In the genomic region with DNA sequence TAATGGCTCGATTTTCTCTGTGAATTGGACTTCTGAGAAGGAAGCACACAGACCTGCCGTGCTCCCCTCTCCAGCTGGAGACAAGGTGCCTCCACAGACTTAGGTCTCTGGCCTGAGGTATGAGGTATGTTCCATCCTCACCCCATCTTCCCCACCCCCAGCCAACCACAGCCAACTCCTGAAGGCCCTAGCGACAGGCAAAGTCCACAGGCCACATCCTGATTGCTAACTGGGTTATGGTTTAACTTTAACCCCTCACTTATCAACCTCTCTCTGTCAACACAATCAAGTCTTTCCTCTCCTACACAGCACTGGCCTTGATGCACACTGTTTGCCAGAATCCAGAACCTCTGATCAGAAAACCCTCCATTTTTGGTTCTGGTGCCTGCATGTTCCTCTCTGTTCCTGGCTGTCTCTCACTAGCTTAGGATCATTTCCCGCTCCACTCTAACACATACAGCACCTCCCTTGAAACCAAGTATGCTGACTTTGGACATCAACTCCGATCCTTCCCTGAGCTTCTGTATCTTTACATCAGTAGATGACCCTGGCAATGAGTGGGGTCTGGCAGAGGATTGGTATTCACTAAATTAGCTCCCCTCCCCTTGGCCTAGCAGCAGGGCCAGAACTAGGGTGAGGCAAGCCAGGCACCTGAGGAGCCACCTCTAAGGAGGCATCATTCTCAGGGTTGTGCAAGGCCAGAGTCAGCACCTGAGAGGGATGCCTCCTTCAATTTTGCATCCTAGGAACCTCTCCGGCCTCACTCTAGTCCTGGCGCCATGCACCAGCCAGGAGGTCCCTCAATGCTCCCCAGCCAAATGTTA, we compare ENCODE assay signal across 11 cellular contexts. TPM values are rescaled to one million over a fixed set of nuclear protein-coding genes. Genes with fewer than 3 reads are reported as not detected.
DNase-seq lines count a peak whose midpoint lies in the region; ATAC-seq lines count a peak whose summit lies in the region.
"Had no signal": no experiment of that assay in that cellular context is flagged by ENCODE, and none has a peak within 500 bp of the region (broad histone marks: within the 10 kb centered on the region; RNA-seq: fewer than 3 reads in every experiment).

No MANE protein-coding gene starts in this region.

- ATAC-seq in GM21381 (IDR thresholded peaks at IDR 0.05; ENCODE audit: unreplicated experiment), result peak; percentile 53
- no peak for ATAC-seq in HG02973 (IDR thresholded peaks at IDR 0.05; ENCODE audit: unreplicated experiment)

- H3K27ac Mint-ChIP-seq in T-helper 2 cell treated with Interferon-gamma antibody and Interleukin-4, amounts not matched to agents 5 μg/mL and 100 μg/mL, for 36 hours, result no peak overlapping the region
- H3K27ac Mint-ChIP-seq in activated naive CD8-positive, alpha-beta T cell treated with anti-CD3 and anti-CD28 coated beads for 36 hours, result no peak overlapping the region
- H3K27ac Mint-ChIP-seq: memory B cell had no signal

- peak; percentile 78 for DNase-seq in T-helper 2 cell treated with Interferon-gamma antibody and Interleukin-4, amounts not matched to agents 5 μg/mL and 100 μg/mL, for 36 hours (ENCODE audit: low spot score)
- peak; percentile 67 for DNase-seq in activated naive CD8-positive, alpha-beta T cell treated with anti-CD3 and anti-CD28 coated beads for 36 hours
- DNase-seq in stimulated activated CD4-positive, alpha-beta T cell treated with anti-CD3 and anti-CD28 coated beads, Interleukin-4, amount 100 ng/mL, for 24 hours, result peak; percentile 50
- DNase-seq in HPDE6-E6E7 (ENCODE audit: extremely low spot score) (no peak), NCI-H2107 (lab: John Stamatoyannopoulos, UW) (no peak), nucleus accumbens (lab: John Stamatoyannopoulos, UW) (no peak)
- DNase-seq: esophagus squamous epithelium, NCI-H2081 treated with DMSO at 0.1 percent for 48 hours had no signal

- H3K27me3 Mint-ChIP-seq in T-helper 2 cell treated with Interferon-gamma antibody and Interleukin-4, amounts not matched to agents 5 μg/mL and 100 μg/mL, for 36 hours (ENCODE audit: low read depth), result no peaks in the 10 kb centered on the region
- no peaks in the 10 kb centered on the region for H3K27me3 Mint-ChIP-seq in activated naive CD8-positive, alpha-beta T cell treated with anti-CD3 and anti-CD28 coated beads for 36 hours

- peaks cover 3% of the 10 kb centered on the region for H3K9me3 Mint-ChIP-seq in T-helper 2 cell treated with Interferon-gamma antibody and Interleukin-4, amounts not matched to agents 5 μg/mL and 100 μg/mL, for 36 hours
- peaks cover 1% of the 10 kb centered on the region for H3K9me3 Mint-ChIP-seq in activated naive CD8-positive, alpha-beta T cell treated with anti-CD3 and anti-CD28 coated beads for 36 hours
- H3K9me3 Mint-ChIP-seq: memory B cell had no signal

- no peak overlapping the region for H3K4me3 Mint-ChIP-seq in T-helper 2 cell treated with Interferon-gamma antibody and Interleukin-4, amounts not matched to agents 5 μg/mL and 100 μg/mL, for 36 hours
- H3K4me3 Mint-ChIP-seq in activated naive CD8-positive, alpha-beta T cell treated with anti-CD3 and anti-CD28 coated beads for 36 hours, result no peak overlapping the region
- H3K4me3 Mint-ChIP-seq: memory B cell had no signal

- peaks cover 36% of the 10 kb centered on the region for H3K4me1 Mint-ChIP-seq in T-helper 2 cell treated with Interferon-gamma antibody and Interleukin-4, amounts not matched to agents 5 μg/mL and 100 μg/mL, for 36 hours (ENCODE audit: low read depth)
- peaks cover 39% of the 10 kb centered on the region for H3K4me1 Mint-ChIP-seq in activated naive CD8-positive, alpha-beta T cell treated with anti-CD3 and anti-CD28 coated beads for 36 hours

- peaks cover 23% of the 10 kb centered on the region for H3K36me3 Mint-ChIP-seq in T-helper 2 cell treated with Interferon-gamma antibody and Interleukin-4, amounts not matched to agents 5 μg/mL and 100 μg/mL, for 36 hours (ENCODE audit: low read depth)
- peaks cover 26% of the 10 kb centered on the region for H3K36me3 Mint-ChIP-seq in activated naive CD8-positive, alpha-beta T cell treated with anti-CD3 and anti-CD28 coated beads for 36 hours
- H3K36me3 Mint-ChIP-seq: memory B cell had no signal

RNA-seq across cellular contexts. Expression of a gene that starts 22.0 kb away (rescaled TPM):
- total RNA-seq in activated naive CD8-positive, alpha-beta T cell treated with anti-CD3 and anti-CD28 coated beads for 36 hours, result 100 to 1,000 TPM; 148 to 150 TPM

RNA-seq across cellular contexts. Expression of a gene that starts 26.4 kb away (rescaled TPM):
- not detected for total RNA-seq in activated naive CD8-positive, alpha-beta T cell treated with anti-CD3 and anti-CD28 coated beads for 36 hours

RNA-seq across cellular contexts. Expression of a gene that starts 49.4 kb away (rescaled TPM):
- 10 to 100 TPM; 49.1 to 50.7 TPM for total RNA-seq in activated naive CD8-positive, alpha-beta T cell treated with anti-CD3 and anti-CD28 coated beads for 36 hours

RNA-seq across cellular contexts. Expression of a gene that starts 50.2 kb away (rescaled TPM):
- under 1 TPM; 0.41 to 0.58 TPM for total RNA-seq in activated naive CD8-positive, alpha-beta T cell treated with anti-CD3 and anti-CD28 coated beads for 36 hours

Comparison
In these comparisons a context has a peak if more than half of its experiments do, and no peak if none do; other contexts are left out.
1. DNase-seq: peak in T-helper 2 cell treated with Interferon-gamma antibody and Interleukin-4, amounts not matched to agents 5 μg/mL and 100 μg/mL, for 36 hours (single experiment), activated naive CD8-positive, alpha-beta T cell treated with anti-CD3 and anti-CD28 coated beads for 36 hours (single experiment) and stimulated activated CD4-positive, alpha-beta T cell treated with anti-CD3 and anti-CD28 coated beads, Interleukin-4, amount 100 ng/mL, for 24 hours (single experiment); none in HPDE6-E6E7 (single experiment), NCI-H2107 (single experiment) and nucleus accumbens (0 of 56).